In the genomic region with DNA sequence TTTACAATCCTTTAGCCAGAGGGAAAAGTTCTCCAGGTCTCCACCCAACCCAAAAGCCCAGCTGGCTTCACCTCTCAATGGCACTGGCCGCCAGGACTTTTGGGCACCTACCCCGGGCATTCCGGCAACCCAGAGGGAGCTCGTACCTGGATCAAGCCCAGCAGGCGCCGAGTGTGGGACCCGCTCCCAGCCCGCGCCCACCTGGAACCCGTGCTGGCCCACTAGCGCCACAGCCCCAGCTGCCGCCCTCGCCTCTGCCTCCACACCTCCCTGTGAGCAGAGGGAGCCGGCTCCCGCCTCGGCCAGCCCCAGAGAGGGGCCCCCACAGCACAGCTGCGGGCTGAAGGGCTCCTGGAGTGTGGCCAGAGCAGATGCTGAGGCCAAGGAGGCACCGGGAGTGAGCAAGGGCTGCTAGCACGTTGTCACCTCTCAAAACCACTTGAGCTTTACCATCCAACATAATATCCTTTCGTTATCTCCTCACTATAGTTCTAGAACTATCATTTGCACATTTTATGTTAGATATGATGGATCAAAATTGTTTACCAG, we compare ENCODE assay signal across 18 cellular contexts.
DNase-seq lines count a peak whose midpoint lies in the region; TF ChIP-seq lines count a peak whose summit lies in the region.
"Had no signal": no experiment of that assay in that cellular context is flagged by ENCODE, and none has a peak within 500 bp of the region (broad histone marks: within the 10 kb centered on the region; RNA-seq: fewer than 3 reads in every experiment).

No MANE protein-coding gene starts in this region.

- H3K4me3 ChIP-seq in neuronal stem cell (ENCODE audit: low read length in 2 of 2) (no peak overlapping the region), Peyer's patch (no peak overlapping the region)
- H3K4me3 ChIP-seq: BLaER1, GM12878 had no signal

- H3K9me3 Mint-ChIP-seq in HFFc6 = peaks cover 7% of the 10 kb centered on the region
- H3K9me3 Mint-ChIP-seq: CD4-positive, alpha-beta memory T cell had no signal

- H2BK5ac ChIP-seq in neuronal stem cell (ENCODE audit: low read length) = no peak overlapping the region

- no peak overlapping the region for H2BK15ac ChIP-seq in neuronal stem cell (ENCODE audit: low read length)

- DNase-seq in NCI-H510A treated with DMSO at 0.1 percent for 48 hours (lab: John Stamatoyannopoulos, UW) (peak; percentile 49), NCI-H510A (lab: John Stamatoyannopoulos, UW) (no peak), HFFc6 (no peak), NCI-H524 treated with DMSO at 0.1 percent for 48 hours (lab: John Stamatoyannopoulos, UW) (peak; percentile 4), neuronal stem cell (ENCODE audit: low spot score) (no peak), NCI-H1694 (lab: John Stamatoyannopoulos, UW) (no peak), NCI-H1436 (lab: John Stamatoyannopoulos, UW) (no peak), Peyer's patch (no peak)
- DNase-seq: 8988T; CD4-positive, alpha-beta memory T cell; DMS153; DND-41; EL; GOT3; H7 had no signal

- no CpG with 5 or more reads among the region's 20 CpGs for WGBS in neuronal stem cell (ENCODE audit: extremely low coverage in 2 of 2, insufficient read length in 2 of 2, insufficient replicate concordance in 1 of 2), 2 donors

- no peak overlapping the region for H3K4me2 ChIP-seq in neuronal stem cell (ENCODE audit: insufficient read depth, low read length, poor library complexity, severe bottlenecking)
- H3K4me2 ChIP-seq: BLaER1 had no signal

- H3K27me3 ChIP-seq in neuronal stem cell (ENCODE audit: control insufficient read depth in 3 of 3, insufficient read depth in 3 of 3, low read depth in 1 of 3, low read length in 3 of 3) (no peaks in the 10 kb centered on the region), Peyer's patch (no peaks in the 10 kb centered on the region)
- H3K27me3 ChIP-seq: BLaER1 had no signal

- H3K36me3 ChIP-seq in neuronal stem cell (replicated peaks in 1 of 2; ENCODE audit: control insufficient read depth in 2 of 2, insufficient read depth in 2 of 2, low read length in 2 of 2) = no peaks in the 10 kb centered on the region
- H3K36me3 ChIP-seq in Peyer's patch = peaks cover 0 to 8% (median 0%) of the 10 kb centered on the region in 3 donors
- H3K36me3 ChIP-seq: BLaER1 had no signal

- no peak overlapping the region for H3K23ac ChIP-seq in neuronal stem cell (ENCODE audit: low read depth, low read length, poor library complexity)

- peaks cover 2% of the 10 kb centered on the region for H3K27me3 Mint-ChIP-seq in HFFc6 (ENCODE audit: insufficient read depth)
- H3K27me3 Mint-ChIP-seq: CD4-positive, alpha-beta memory T cell had no signal

- peak overlapping the region; percentile 19 for H3K18ac ChIP-seq in neuronal stem cell (ENCODE audit: low read length)

- H3K14ac ChIP-seq in neuronal stem cell (ENCODE audit: low read length) = no peak overlapping the region

- TF ChIP-seq CTCF in HFFc6 (IDR thresholded peaks at IDR 0.05) = no peak
- TF ChIP-seq CTCF in Peyer's patch (IDR thresholded peaks at IDR 0.05) = no peak

- no peak overlapping the region for H2AK5ac ChIP-seq in neuronal stem cell (ENCODE audit: low read depth, low read length)

- no peaks in the 10 kb centered on the region for H3K4me1 ChIP-seq in neuronal stem cell (ENCODE audit: control insufficient read depth in 2 of 2, insufficient read depth in 1 of 2, low read depth in 1 of 2, low read length in 2 of 2)
- H3K4me1 ChIP-seq in Peyer's patch = no peaks in the 10 kb centered on the region

- H2AFZ ChIP-seq in neuronal stem cell (ENCODE audit: low read length) = no peak overlapping the region

- no peaks in the 10 kb centered on the region for H3K79me1 ChIP-seq in neuronal stem cell (ENCODE audit: low read depth, low read length)

- H3K27ac ChIP-seq in neuronal stem cell (replicated peaks; ENCODE audit: low read length) (no peak overlapping the region), Peyer's patch (no peak overlapping the region)
- H3K27ac ChIP-seq: BLaER1 had no signal

- H3K4me3 Mint-ChIP-seq in HFFc6 = 0 out of 2 replicates have a peak overlapping the region, but pooled peaks have one; percentile 47
- H3K4me3 Mint-ChIP-seq: CD14-positive monocyte had no signal

- peaks cover 51% of the 10 kb centered on the region for H3K4me1 Mint-ChIP-seq in HFFc6 (ENCODE audit: low read depth)

- no peak for TF ChIP-seq POLR2A in Peyer's patch (IDR thresholded peaks at IDR 0.05)

- no peak overlapping the region for H4K8ac ChIP-seq in neuronal stem cell (ENCODE audit: low read depth, low read length)

- H3K9me3 ChIP-seq in neuronal stem cell (replicated peaks in 1 of 2; ENCODE audit: control insufficient read depth in 2 of 2, insufficient read depth in 1 of 2, low read depth in 1 of 2, low read length in 2 of 2) (peaks cover 0 to 5% of the 10 kb centered on the region in 2 donors), Peyer's patch (no peaks in the 10 kb centered on the region)

- no peak overlapping the region for H3K27ac Mint-ChIP-seq in HFFc6
- H3K27ac Mint-ChIP-seq: CD4-positive, alpha-beta memory T cell had no signal

- no peak overlapping the region for H3K9ac ChIP-seq in neuronal stem cell (ENCODE audit: low read depth, low read length, poor library complexity)
- H3K9ac ChIP-seq: BLaER1 had no signal

- no peak overlapping the region for H3K4ac ChIP-seq in neuronal stem cell (ENCODE audit: low read length)

- peaks cover 10% of the 10 kb centered on the region for H3K36me3 Mint-ChIP-seq in HFFc6 (ENCODE audit: low read depth)
- H3K36me3 Mint-ChIP-seq: CD4-positive, alpha-beta memory T cell had no signal

- H2BK12ac ChIP-seq in neuronal stem cell (ENCODE audit: low read length) = no peak overlapping the region

- no peak overlapping the region for H2BK120ac ChIP-seq in neuronal stem cell (ENCODE audit: low read depth, low read length)

- no peak overlapping the region for H4K91ac ChIP-seq in neuronal stem cell (ENCODE audit: low read depth, low read length, poor library complexity)

Comparison
In these comparisons a context has a peak if more than half of its experiments do, and no peak if none do; other contexts are left out.
1. DNase-seq: peak in NCI-H510A treated with DMSO at 0.1 percent for 48 hours (single experiment) and NCI-H524 treated with DMSO at 0.1 percent for 48 hours (single experiment); none in NCI-H510A (single experiment), HFFc6 (single experiment), neuronal stem cell (single experiment), NCI-H1694 (single experiment), NCI-H1436 (single experiment) and Peyer's patch (0 of 3).